Comparison of ENCODE assay signal across 8 cellular contexts in the genomic region with DNA sequence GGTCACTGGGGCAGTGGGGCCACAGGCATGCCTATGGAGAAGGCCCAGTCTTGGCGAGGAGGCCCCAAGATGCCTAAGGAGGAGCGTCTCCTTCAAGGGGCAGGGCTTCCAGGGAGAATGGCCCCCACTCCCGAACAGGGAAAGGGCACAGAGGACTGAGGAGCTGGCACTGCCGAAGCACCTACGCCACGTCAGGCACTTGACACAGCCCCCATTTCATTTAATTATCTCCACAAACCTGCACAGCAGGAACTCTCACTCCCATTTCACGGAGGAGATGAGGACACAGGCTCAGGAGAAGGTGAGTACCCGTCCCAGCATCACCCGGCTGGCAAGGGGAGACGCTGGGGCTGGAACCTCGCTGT. TPM values are rescaled to one million over a fixed set of nuclear protein-coding genes. Genes with fewer than 3 reads are reported as not detected.
A peak's percentile ranks its signal among the peaks of the same experiment; 100 is the strongest.
DNase-seq lines count a peak whose midpoint lies in the region; ATAC-seq and TF ChIP-seq lines count a peak whose summit lies in the region.

No MANE protein-coding gene starts in this region.

- H3K4me3 ChIP-seq in GM06990 (replicated peaks; ENCODE audit: low read depth, low read length) (peak overlapping the region; percentile 49), PC-9 (peak overlapping the region; percentile 54; the same call in 1 of the 2 replicates), fibroblast of lung (replicated peaks in 1 of 4; ENCODE audit: control extremely low read depth in 1 of 4, insufficient read depth in 1 of 4, low read depth in 3 of 4, low read length in 4 of 4) (peak overlapping the region; percentile 45 to 61 (median 54)), rectal smooth muscle tissue (ENCODE audit: low read length) (peak overlapping the region; percentile 63)

- 0 out of 2 replicates have a peak, but pooled peaks cover 7% of the 10 kb centered on the region for H3K4me1 ChIP-seq in PC-9 (replicated peaks; ENCODE audit: insufficient read depth)
- peaks cover 10% of the 10 kb centered on the region for H3K4me1 ChIP-seq in fibroblast of lung (ENCODE audit: control insufficient read depth, extremely low read depth, insufficient read depth, low read length)
- H3K4me1 ChIP-seq in rectal smooth muscle tissue (ENCODE audit: control insufficient read depth, insufficient read depth, low read length) = peaks cover 8% of the 10 kb centered on the region

- H3K27me3 ChIP-seq in GM06990 (replicated peaks; ENCODE audit: control insufficient read depth, insufficient read depth, low read length) = peaks cover 3% of the 10 kb centered on the region
- H3K27me3 ChIP-seq in PC-9 (ENCODE audit: insufficient read depth, low read depth) = peaks cover 32% of the 10 kb centered on the region
- no peaks in the 10 kb centered on the region for H3K27me3 ChIP-seq in fibroblast of lung (ENCODE audit: control insufficient read depth, insufficient read depth, low read length)
- peaks cover 5% of the 10 kb centered on the region for H3K27me3 ChIP-seq in rectal smooth muscle tissue (ENCODE audit: control insufficient read depth, insufficient read depth, low read length)

- no peaks in the 10 kb centered on the region; the same call in 1 of the 2 replicates for H3F3A ChIP-seq in PC-9 (ENCODE audit: insufficient read depth, low read depth)

- BruUV-seq in PC-9 (replicated peaks; lab: Mats Ljungman, UMichigan) = no TSS peak

- intact Hi-C loops in PC-9 (cut with micrococcal nuclease; ENCODE audit: unreplicated experiment) = no loop called here

- POLR2A ChIA-PET in PC-9 (lab: Charles Lee; ENCODE audit: unreplicated experiment) = no interaction called here

- no peaks in the 10 kb centered on the region for H3K36me3 ChIP-seq in GM06990 (ENCODE audit: control insufficient read depth, insufficient read depth, low read length)
- H3K36me3 ChIP-seq in PC-9 (ENCODE audit: low read depth) = no peaks in the 10 kb centered on the region
- H3K36me3 ChIP-seq in fibroblast of lung (ENCODE audit: control insufficient read depth, insufficient read depth, low read length) = no peaks in the 10 kb centered on the region
- no peaks in the 10 kb centered on the region for H3K36me3 ChIP-seq in rectal smooth muscle tissue (ENCODE audit: control insufficient read depth, insufficient read depth, low read length)

- H3K9me3 ChIP-seq in PC-9 (ENCODE audit: insufficient read depth, low read depth) = no peaks in the 10 kb centered on the region
- H3K9me3 ChIP-seq in fibroblast of lung (ENCODE audit: control insufficient read depth, insufficient read depth, low read depth, low read length) = no peaks in the 10 kb centered on the region

- CTCF ChIA-PET in PC-9 (lab: Charles Lee) = no interaction called here

- H3K27ac ChIP-seq in PC-9 = no peak overlapping the region
- no peak overlapping the region for H3K27ac ChIP-seq in fibroblast of lung (ENCODE audit: insufficient read depth, low read length)
- H3K27ac ChIP-seq in rectal smooth muscle tissue (ENCODE audit: low read depth, low read length) = no peak overlapping the region

- H3K9me2 ChIP-seq in PC-9 (ENCODE audit: insufficient read depth) = no peaks in the 10 kb centered on the region

- H2AFZ ChIP-seq in PC-9 = peak overlapping the region; percentile 88
- H2AFZ ChIP-seq in fibroblast of lung (ENCODE audit: low read length) = peak overlapping the region; percentile 60

- DNase-seq in GM06990 (ENCODE audit: extremely low read depth, insufficient read length) = no peak
- no peak for DNase-seq in PC-9
- DNase-seq in fibroblast of lung (ENCODE audit: low read depth in 2 of 2) = no peak
- no peak for DNase-seq in NCI-H510A (lab: John Stamatoyannopoulos, UW)
- no peak for DNase-seq in HPDE6-E6E7 (ENCODE audit: extremely low spot score)
- DNase-seq in superior temporal gyrus (ENCODE audit: extremely low spot score) = no peak

- TF ChIP-seq CTCF in GM06990 (IDR thresholded peaks at IDR 0.05; ENCODE audit: insufficient read depth, low read length, poor library complexity, severe bottlenecking) = no peak
- TF ChIP-seq CTCF in PC-9 (conservative IDR thresholded peaks at IDR 0.05) = no peak
- no peak for TF ChIP-seq CTCF in fibroblast of lung (conservative IDR thresholded peaks at IDR 0.05 in 1 of 2, IDR thresholded peaks at IDR 0.05 in 1 of 2; ENCODE audit: low read depth in 1 of 2, low read length in 2 of 2)

- no peak for ATAC-seq in GM18858 (IDR thresholded peaks at IDR 0.05; ENCODE audit: unreplicated experiment)

- H4K20me1 ChIP-seq in PC-9 (ENCODE audit: insufficient read depth) = no peaks in the 10 kb centered on the region
- H4K20me1 ChIP-seq in fibroblast of lung (ENCODE audit: control insufficient read depth, extremely low read depth, insufficient read depth, low read length) = no peaks in the 10 kb centered on the region

- H3K9ac ChIP-seq in fibroblast of lung (ENCODE audit: insufficient read depth, low read length) = peak overlapping the region; percentile 44
- no peak overlapping the region for H3K9ac ChIP-seq in rectal smooth muscle tissue (ENCODE audit: low read length)

- peak overlapping the region; percentile 81 for H3K4me2 ChIP-seq in PC-9
- H3K4me2 ChIP-seq in fibroblast of lung (ENCODE audit: extremely low read depth, insufficient read depth, low read length) = peak overlapping the region; percentile 84

- H3K79me2 ChIP-seq in PC-9 (ENCODE audit: low read depth) = no peaks in the 10 kb centered on the region
- H3K79me2 ChIP-seq in fibroblast of lung (ENCODE audit: control insufficient read depth, insufficient read depth, low read length) = no peaks in the 10 kb centered on the region

RNA-seq across cellular contexts. Expression of a gene that starts 26.0 kb away (rescaled TPM):
- total RNA-seq in PC-9 (2021) = 24.7 and 31.0 TPM in 2 replicates
- 7.2 and 8.8 TPM in 2 replicates for total RNA-seq in fibroblast of lung
- 5.8 and 50.9 TPM in 2 replicates for polyA plus RNA-seq in fibroblast of lung
- polyA plus RNA-seq in fibroblast of lung (2012) = 30.1 and 144 TPM in 2 replicates
- 49.5 and 146 TPM in 2 replicates for polyA minus RNA-seq in fibroblast of lung (ENCODE audit: low replicate concordance)

RNA-seq across cellular contexts. Expression of a gene that starts 51.8 kb away (rescaled TPM):
- 61.8 and 84.9 TPM in 2 replicates for total RNA-seq in PC-9 (2021)
- 117 and 118 TPM in 2 replicates for total RNA-seq in fibroblast of lung
- polyA plus RNA-seq in fibroblast of lung = 94.0 and 103 TPM in 2 replicates
- 83.5 and 97.2 TPM in 2 replicates for polyA plus RNA-seq in fibroblast of lung (2012)
- polyA minus RNA-seq in fibroblast of lung (ENCODE audit: low replicate concordance) = 9.8 and 13.2 TPM in 2 replicates

RNA-seq across cellular contexts. Expression of a gene that starts 52.4 kb away (rescaled TPM):
- 0.87 and 1.3 TPM in 2 replicates for total RNA-seq in PC-9 (2021)
- total RNA-seq in fibroblast of lung = 5.9 and 14.4 TPM in 2 replicates
- 6.1 and 17.7 TPM in 2 replicates for polyA plus RNA-seq in fibroblast of lung
- 10.3 and 24.5 TPM in 2 replicates for polyA plus RNA-seq in fibroblast of lung (2012)
- polyA minus RNA-seq in fibroblast of lung (ENCODE audit: low replicate concordance) = 22.1 and 98.6 TPM in 2 replicates
